Comparison of ENCODE assay signal across 16 cellular contexts in the genomic region with DNA sequence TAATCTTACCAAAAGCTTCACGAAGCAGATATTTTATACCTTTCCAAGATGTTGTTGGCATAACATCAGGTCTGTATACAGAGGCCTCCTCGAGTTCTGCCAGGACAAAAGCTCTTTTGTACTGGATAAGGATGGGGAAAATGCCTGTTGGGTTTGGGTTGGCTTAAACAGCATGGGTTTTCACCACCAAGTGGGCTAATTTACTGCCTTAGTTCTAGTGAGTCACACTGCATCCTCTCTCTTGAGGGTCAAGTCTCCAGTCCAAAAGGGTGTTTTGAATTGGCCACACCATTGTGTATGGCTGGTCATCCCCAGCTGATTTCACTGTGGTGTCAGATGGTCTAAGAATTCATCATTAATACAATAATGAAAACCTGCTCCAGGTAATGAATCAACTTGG.
"Had no signal": no experiment of that assay in that cellular context is flagged by ENCODE, and none has a peak within 500 bp of the region (broad histone marks: within the 10 kb centered on the region; RNA-seq: fewer than 3 reads in every experiment).

No MANE protein-coding gene starts in this region.

- DNase-seq: activated naive CD8-positive, alpha-beta T cell treated with anti-CD3 and anti-CD28 coated beads, Interleukin-2, amount 50 U/mL, for 24 hours; caudate nucleus; hypothalamus; kidney; left lung; natural killer cell; stimulated activated CD4-positive, alpha-beta T cell treated with anti-CD3 and anti-CD28 coated beads, Interleukin-4, amount 100 ng/mL, for 4 hours; stimulated activated CD8-positive, alpha-beta memory T cell treated with anti-CD3 and anti-CD28 coated beads, Interleukin-4, amount 100 ng/mL, for 48 hours; stimulated activated naive CD4-positive, alpha-beta T cell treated with Interleukin-2 at 50 U/mL for 16 hours; T-cell; T-helper 9 cell; trophoblast cell had no signal

- H3K4me3 ChIP-seq: ascending aorta, left lung, right atrium auricular region, smooth muscle cell, suprapubic skin had no signal

- H3K27ac ChIP-seq: ascending aorta, left lung, right atrium auricular region, suprapubic skin had no signal

- H3K27me3 ChIP-seq: ascending aorta, left lung, right atrium auricular region, suprapubic skin had no signal

- H3K4me2 ChIP-seq: smooth muscle cell had no signal

- H3K36me3 ChIP-seq: ascending aorta, left lung, right atrium auricular region, suprapubic skin had no signal
